ENCODE assay signal across 8 cellular contexts in the genomic region with DNA sequence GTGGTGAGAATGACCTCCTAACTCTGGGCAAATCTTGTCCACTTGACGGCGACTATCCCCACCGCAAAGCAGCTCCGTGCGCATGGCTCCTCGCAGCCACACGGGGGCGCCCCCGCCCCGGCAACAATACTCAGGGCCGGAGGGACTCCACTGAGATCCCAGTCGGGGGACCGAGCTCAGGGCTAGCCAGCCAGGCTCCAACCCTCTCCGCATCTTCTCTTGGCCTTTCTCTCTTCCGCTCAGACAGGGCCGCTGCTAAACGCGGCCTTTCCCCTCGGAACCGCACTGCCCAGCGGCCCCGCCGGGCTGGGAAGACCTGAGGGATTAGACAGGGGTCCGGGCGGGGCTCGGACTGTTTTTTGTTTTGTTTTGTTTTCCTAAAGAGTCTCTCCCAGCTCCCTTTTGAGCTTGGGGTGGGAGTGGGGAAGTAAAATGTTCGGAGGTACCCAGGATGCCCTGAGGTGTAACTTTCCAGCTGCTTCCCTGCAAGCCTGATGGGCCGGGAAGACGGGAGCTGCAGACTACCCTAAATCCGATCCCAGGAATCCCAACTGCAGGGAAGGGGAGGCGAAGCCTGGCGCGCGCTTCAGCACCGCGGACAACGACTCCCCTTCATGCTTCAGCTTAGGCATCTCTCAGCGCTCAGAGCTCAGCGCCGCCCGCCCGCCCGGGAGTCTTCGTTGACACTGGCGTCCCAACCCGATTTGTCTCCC. TPM values are rescaled to one million over a fixed set of nuclear protein-coding genes. Genes with fewer than 3 reads are reported as not detected.
DNase-seq lines count a peak whose midpoint lies in the region; ATAC-seq and TF ChIP-seq lines count a peak whose summit lies in the region.

No MANE protein-coding gene starts in this region.

- CTCF ChIA-PET in AG04449 (lab: Yijun Ruan, JAX), result interaction anchor here (0.6 to 14.8 kb wide), 65 partner anchors 9 to 627 kb away, joined by 3 to 581 read pairs (median 6); a partner anchor contains a TSS

- TF ChIP-seq RAD21 in liver (IDR thresholded peaks at IDR 0.05), result peak; percentile 87 to 90

- POLR2A ChIA-PET in AG04449 (lab: Yijun Ruan, JAX), result interaction anchor here (0.7 to 1.1 kb wide), 4 partner anchors 47 to 231 kb away, joined by 3 to 4 read pairs (median 3); no protein-coding TSS in a partner anchor

- DNase-seq in AG04449 (ENCODE audit: low read depth, low spot score) (no peak), NCI-H446 treated with DMSO at 0.1 percent for 48 hours (lab: John Stamatoyannopoulos, UW) (peak; percentile 2)
- DNase-seq in activated CD4-positive, alpha-beta T cell treated with anti-CD3 and anti-CD28 coated beads, Interleukin-2, amount 50 U/mL, for 1 hour, result peak; percentile 66
- DNase-seq in stimulated activated CD4-positive, alpha-beta T cell treated with anti-CD3 and anti-CD28 coated beads, Interleukin-4, amount 100 ng/mL, for 1 hour, result peak; percentile 72

- peaks cover 25% of the 10 kb centered on the region for H3K36me3 Mint-ChIP-seq in dendritic cell treated with granulocyte-macrophage colony-stimulating factor and Interleukin-4, amounts not matched to agents 40 ng/mL and 50 ng/mL, for 4 days (ENCODE audit: low read depth)

- peaks cover 11 to 28% (median 15%) of the 10 kb centered on the region in 4 donors for H3K4me1 ChIP-seq in liver (ENCODE audit: control insufficient read depth in 4 of 4, insufficient read depth in 4 of 4, low read length in 3 of 4)

- H3K9ac ChIP-seq in liver (ENCODE audit: low read depth in 1 of 2, low read length in 2 of 2), result no peak overlapping the region

- intact Hi-C loops in dendritic cell treated with granulocyte-macrophage colony-stimulating factor and Interleukin-4, amounts not matched to agents 40 ng/mL and 50 ng/mL, for 4 days (cut with micrococcal nuclease), result loop anchor here (2.0 to 5.0 kb wide), 2 partner anchors 171 to 232 kb away; no protein-coding TSS in a partner anchor

- H3K27me3 Mint-ChIP-seq in dendritic cell treated with granulocyte-macrophage colony-stimulating factor and Interleukin-4, amounts not matched to agents 40 ng/mL and 50 ng/mL, for 4 days, result peaks cover 32% of the 10 kb centered on the region

- no peak overlapping the region for H3K27ac ChIP-seq in liver (ENCODE audit: low read depth in 1 of 2, low read length in 2 of 2)

- 9% methylated on average over 46 of the region's 46 CpGs for WGBS in liver

- H3K27ac Mint-ChIP-seq in dendritic cell treated with granulocyte-macrophage colony-stimulating factor and Interleukin-4, amounts not matched to agents 40 ng/mL and 50 ng/mL, for 4 days, result no peak overlapping the region

- peak overlapping the region; percentile 69 for H3K4me3 Mint-ChIP-seq in dendritic cell treated with granulocyte-macrophage colony-stimulating factor and Interleukin-4, amounts not matched to agents 40 ng/mL and 50 ng/mL, for 4 days

- H3K9me3 ChIP-seq in liver (ENCODE audit: control insufficient read depth in 4 of 4, low read length in 3 of 4), result no peaks in the 10 kb centered on the region

- H3K4me1 Mint-ChIP-seq in dendritic cell treated with granulocyte-macrophage colony-stimulating factor and Interleukin-4, amounts not matched to agents 40 ng/mL and 50 ng/mL, for 4 days (ENCODE audit: low read depth), result peaks cover 57% of the 10 kb centered on the region

- TF ChIP-seq CTCF in AG04449 (IDR thresholded peaks at IDR 0.05; ENCODE audit: insufficient read depth, low read length, missing control alignments), result peak; percentile 99
- peak; percentile 91 for TF ChIP-seq CTCF in liver (IDR thresholded peaks at IDR 0.05; ENCODE audit: low read depth, low read length, missing input control)

- H3K9me3 Mint-ChIP-seq in dendritic cell treated with granulocyte-macrophage colony-stimulating factor and Interleukin-4, amounts not matched to agents 40 ng/mL and 50 ng/mL, for 4 days, result no peaks in the 10 kb centered on the region

- ATAC-seq in GM18868 (IDR thresholded peaks at IDR 0.05; ENCODE audit: unreplicated experiment) (peak; percentile 62), HG03159 (IDR thresholded peaks at IDR 0.05; ENCODE audit: unreplicated experiment) (peak; percentile 57)

- H3K27me3 ChIP-seq in liver (ENCODE audit: control insufficient read depth in 4 of 4, insufficient read depth in 4 of 4, low read length in 3 of 4), result no peaks in the 10 kb centered on the region

- H3K4me3 ChIP-seq in AG04449 (ENCODE audit: low read depth, low read length) (peak overlapping the region; percentile 45), liver (ENCODE audit: low read depth in 1 of 3, low read length in 3 of 3) (peak overlapping the region in 2 of 3 donors; percentile 47 to 48)

- peaks cover 0 to 2% (median 0%) of the 10 kb centered on the region in 4 donors for H3K36me3 ChIP-seq in liver (ENCODE audit: control insufficient read depth in 4 of 4, insufficient read depth in 3 of 4, low read depth in 1 of 4, low read length in 3 of 4)

TF ChIP-seq in liver, 16 proteins besides CTCF, POLR2A, EP300 and RAD21:
- TF ChIP-seq, protein P1, sequence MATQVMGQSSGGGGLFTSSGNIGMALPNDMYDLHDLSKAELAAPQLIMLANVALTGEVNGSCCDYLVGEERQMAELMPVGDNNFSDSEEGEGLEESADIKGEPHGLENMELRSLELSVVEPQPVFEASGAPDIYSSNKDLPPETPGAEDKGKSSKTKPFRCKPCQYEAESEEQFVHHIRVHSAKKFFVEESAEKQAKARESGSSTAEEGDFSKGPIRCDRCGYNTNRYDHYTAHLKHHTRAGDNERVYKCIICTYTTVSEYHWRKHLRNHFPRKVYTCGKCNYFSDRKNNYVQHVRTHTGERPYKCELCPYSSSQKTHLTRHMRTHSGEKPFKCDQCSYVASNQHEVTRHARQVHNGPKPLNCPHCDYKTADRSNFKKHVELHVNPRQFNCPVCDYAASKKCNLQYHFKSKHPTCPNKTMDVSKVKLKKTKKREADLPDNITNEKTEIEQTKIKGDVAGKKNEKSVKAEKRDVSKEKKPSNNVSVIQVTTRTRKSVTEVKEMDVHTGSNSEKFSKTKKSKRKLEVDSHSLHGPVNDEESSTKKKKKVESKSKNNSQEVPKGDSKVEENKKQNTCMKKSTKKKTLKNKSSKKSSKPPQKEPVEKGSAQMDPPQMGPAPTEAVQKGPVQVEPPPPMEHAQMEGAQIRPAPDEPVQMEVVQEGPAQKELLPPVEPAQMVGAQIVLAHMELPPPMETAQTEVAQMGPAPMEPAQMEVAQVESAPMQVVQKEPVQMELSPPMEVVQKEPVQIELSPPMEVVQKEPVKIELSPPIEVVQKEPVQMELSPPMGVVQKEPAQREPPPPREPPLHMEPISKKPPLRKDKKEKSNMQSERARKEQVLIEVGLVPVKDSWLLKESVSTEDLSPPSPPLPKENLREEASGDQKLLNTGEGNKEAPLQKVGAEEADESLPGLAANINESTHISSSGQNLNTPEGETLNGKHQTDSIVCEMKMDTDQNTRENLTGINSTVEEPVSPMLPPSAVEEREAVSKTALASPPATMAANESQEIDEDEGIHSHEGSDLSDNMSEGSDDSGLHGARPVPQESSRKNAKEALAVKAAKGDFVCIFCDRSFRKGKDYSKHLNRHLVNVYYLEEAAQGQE (IDR thresholded peaks at IDR 0.05), result peak; percentile 99
- no peak for TF ChIP-seq GABPA (IDR thresholded peaks at IDR 0.05 in 1 of 2, conservative IDR thresholded peaks at IDR 0.05 in 1 of 2)
- TF ChIP-seq NR2F2 (IDR thresholded peaks at IDR 0.05), result no peak
- TF ChIP-seq, protein P2, sequence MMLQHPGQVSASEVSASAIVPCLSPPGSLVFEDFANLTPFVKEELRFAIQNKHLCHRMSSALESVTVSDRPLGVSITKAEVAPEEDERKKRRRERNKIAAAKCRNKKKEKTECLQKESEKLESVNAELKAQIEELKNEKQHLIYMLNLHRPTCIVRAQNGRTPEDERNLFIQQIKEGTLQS (IDR thresholded peaks at IDR 0.05), result no peak
- TF ChIP-seq FOXA2 (IDR thresholded peaks at IDR 0.05), result no peak

RNA-seq across cellular contexts. Expression of a gene that starts 2.7 kb away (rescaled TPM):
- total RNA-seq in liver, result 1 to 10 TPM in 1 of 2 donors, under 1 TPM in 1; 0.98 to 2.0 TPM
- polyA plus RNA-seq in liver, result under 1 TPM; 0.18 to 0.46 TPM

RNA-seq across cellular contexts. Expression of a gene that starts 22.7 kb away (rescaled TPM):
- total RNA-seq in liver, result 10 to 100 TPM; 60.5 to 64.3 TPM
- polyA plus RNA-seq in liver, result 10 to 100 TPM; 18.0 to 22.2 TPM

RNA-seq across cellular contexts. Expression of a gene that starts 57.7 kb away (rescaled TPM):
- total RNA-seq in liver, result 10 to 100 TPM in 1 of 2 donors, 1 to 10 TPM in 1; 9.3 to 24.9 TPM
- polyA plus RNA-seq in liver, result 10 to 100 TPM in 1 of 2 donors, 1 to 10 TPM in 1; 3.4 to 15.5 TPM
